In genomic region chr11:86477495-86478155, GRCh38 we compare ENCODE assay signal across 13 cellular contexts.
DNase-seq lines count a peak whose midpoint lies in the region; ATAC-seq, FAIRE-seq and TF ChIP-seq lines count a peak whose summit lies in the region.
"Had no signal": no experiment of that assay in that cellular context is flagged by ENCODE, and none has a peak within 500 bp of the region (broad histone marks: within the 10 kb centered on the region; RNA-seq: fewer than 3 reads in every experiment).

No MANE protein-coding gene starts in this region.

- H3K9me3 ChIP-seq in liver (ENCODE audit: control insufficient read depth in 4 of 4, low read length in 3 of 4) (no peaks in the 10 kb centered on the region), HepG2 (ENCODE audit: low read length) (no peaks in the 10 kb centered on the region), mesenchymal stem cell (ENCODE audit: control insufficient read depth, low read length) (no peaks in the 10 kb centered on the region)

- ATAC-seq in HepG2: no peak
- ATAC-seq in HG03457 (IDR thresholded peaks at IDR 0.05; ENCODE audit: unreplicated experiment): no peak
- ATAC-seq in GM19467 (IDR thresholded peaks at IDR 0.05; ENCODE audit: unreplicated experiment): no peak
- no peak for ATAC-seq in GM19023 (IDR thresholded peaks at IDR 0.05; ENCODE audit: unreplicated experiment)
- ATAC-seq: effector memory CD8-positive, alpha-beta T cell had no signal

- H2BK12ac ChIP-seq in mesenchymal stem cell (ENCODE audit: low read length in 2 of 2): peak overlapping the region in 1 of 2 experiments; percentile 65

- no peak overlapping the region for H3K14ac ChIP-seq in mesenchymal stem cell (ENCODE audit: low read length in 2 of 2)

- peak overlapping the region in 1 of 2 experiments; percentile 13 for H3K4ac ChIP-seq in mesenchymal stem cell (ENCODE audit: low read depth in 1 of 2, low read length in 2 of 2)

- no peak for TF ChIP-seq POLR2A in HepG2 (IDR thresholded peaks at IDR 0.05; ENCODE audit: insufficient read depth in 1 of 2, low read depth in 2 of 2, low read length in 2 of 2)

- no peak overlapping the region for H4K8ac ChIP-seq in mesenchymal stem cell (ENCODE audit: low read length)

- no peak overlapping the region for H2BK120ac ChIP-seq in mesenchymal stem cell (ENCODE audit: low read depth, low read length)

- no peaks in the 10 kb centered on the region for H4K20me1 ChIP-seq in HepG2 (ENCODE audit: insufficient read depth, low read length)

- H2BK15ac ChIP-seq in mesenchymal stem cell (ENCODE audit: low read depth, poor library complexity, severe bottlenecking): no peak overlapping the region

- H3K4me3 ChIP-seq in liver (ENCODE audit: low read depth in 1 of 3, low read length in 3 of 3) (no peak overlapping the region), HepG2 (replicated peaks in 1 of 3; ENCODE audit: insufficient read depth in 1 of 3, low read depth in 2 of 3, low read length in 3 of 3) (no peak overlapping the region), mesenchymal stem cell (ENCODE audit: insufficient read depth in 1 of 2, low read depth in 1 of 2, low read length in 2 of 2) (no peak overlapping the region)
- H3K4me3 ChIP-seq: neural progenitor cell had no signal

- no peak overlapping the region for H4K91ac ChIP-seq in mesenchymal stem cell (ENCODE audit: low read length)

- no peak for FAIRE-seq in HepG2 (lab: Jason Lieb, UNC)

- no peak overlapping the region for H2AFZ ChIP-seq in HepG2 (ENCODE audit: low read length)
- H2AFZ ChIP-seq in mesenchymal stem cell (ENCODE audit: low read depth, low read length): no peak overlapping the region
- H2AFZ ChIP-seq: neural progenitor cell had no signal

- no peak overlapping the region for H3K23ac ChIP-seq in mesenchymal stem cell (ENCODE audit: low read length in 2 of 2)

- CTCF ChIA-PET in HepG2 (lab: Yijun Ruan, JAX; ENCODE audit: low intra/inter-chr PET ratio, low total read pairs): no interaction called here

- no TSS peak for BruUV-seq in HepG2 (replicated peaks; lab: Mats Ljungman, UMichigan)

- POLR2A ChIA-PET in HepG2 (lab: Yijun Ruan, JAX): no interaction called here

- intact Hi-C loops in HepG2 (cut with micrococcal nuclease; ENCODE audit: unreplicated experiment): no loop called here

- H3K18ac ChIP-seq in mesenchymal stem cell (ENCODE audit: low read depth in 1 of 2, low read length in 2 of 2): peak overlapping the region in 1 of 2 experiments; percentile 34

- H3K27me3 ChIP-seq in liver (ENCODE audit: control insufficient read depth in 4 of 4, insufficient read depth in 4 of 4, low read length in 3 of 4) (no peaks in the 10 kb centered on the region), HepG2 (ENCODE audit: control insufficient read depth in 1 of 2, insufficient read depth in 2 of 2, low read length in 2 of 2) (no peaks in the 10 kb centered on the region), mesenchymal stem cell (ENCODE audit: control insufficient read depth in 1 of 2, insufficient read depth in 1 of 2, low read length in 2 of 2) (no peaks in the 10 kb centered on the region)
- H3K27me3 ChIP-seq: neural progenitor cell had no signal

- no peaks in the 10 kb centered on the region for H3K79me2 ChIP-seq in HepG2 (ENCODE audit: insufficient read depth, low read length)

- in situ Hi-C loops in HepG2 (cut with HindIII; ENCODE audit: extremely low pct_ligation_motif_present, low pct_unique_long_range_greater_than_20kb): no loop called here

- peak overlapping the region; percentile 23 to 27 for H3K27ac ChIP-seq in liver (ENCODE audit: low read depth in 1 of 2, low read length in 2 of 2)
- no peak overlapping the region for H3K27ac ChIP-seq in HepG2 (ENCODE audit: extremely low read length, insufficient read depth, low read length)
- H3K27ac ChIP-seq in mesenchymal stem cell (ENCODE audit: low read length, poor library complexity, severe bottlenecking): peak overlapping the region; percentile 35
- H3K27ac ChIP-seq: neural progenitor cell had no signal

- no peak overlapping the region for H2BK5ac ChIP-seq in mesenchymal stem cell (ENCODE audit: low read depth, low read length, poor library complexity, severe bottlenecking)

- TF ChIP-seq EP300 in HepG2 (IDR thresholded peaks at IDR 0.05; ENCODE audit: low read depth in 2 of 2, low read length in 2 of 2): no peak
- TF ChIP-seq EP300 in HepG2 (CRISPR knock-in tag; IDR thresholded peaks at IDR 0.05; ENCODE audit: borderline replicate concordance): no peak

- DNase-seq in HepG2 (ENCODE audit: low spot score): no peak
- DNase-seq in dermis blood vessel endothelial cell: peak; percentile 75
- peak; percentile 23 for DNase-seq in mesenchymal stem cell
- no peak for DNase-seq in hippocampal formation (lab: John Stamatoyannopoulos, UW)
- DNase-seq: activated CD4-positive, alpha-beta memory T cell treated with anti-CD3 and anti-CD28 coated beads, Interleukin-2, amount 10 ng/mL, durations not matched to agents 7 days and 5 days; effector memory CD8-positive, alpha-beta T cell; stimulated activated CD4-positive, alpha-beta T cell treated with anti-CD3 and anti-CD28 coated beads, Interleukin-2, amount 100 ng/mL, for 24 hours; stimulated activated naive CD4-positive, alpha-beta T cell treated with Interleukin-2 at 50 U/mL for 16 hours had no signal

- no peak overlapping the region for H3K9ac ChIP-seq in liver (ENCODE audit: low read depth in 1 of 2, low read length in 2 of 2)
- no peak overlapping the region for H3K9ac ChIP-seq in HepG2 (ENCODE audit: insufficient read depth, low read depth, low read length)
- H3K9ac ChIP-seq in mesenchymal stem cell (ENCODE audit: low read length): peak overlapping the region; percentile 28
- H3K9ac ChIP-seq: neural progenitor cell had no signal

- H3K79me1 ChIP-seq in mesenchymal stem cell (replicated peaks; ENCODE audit: low read length, poor library complexity, severe bottlenecking): no peaks in the 10 kb centered on the region

- H3K36me3 ChIP-seq in liver (ENCODE audit: control insufficient read depth in 4 of 4, insufficient read depth in 3 of 4, low read depth in 1 of 4, low read length in 3 of 4) (no peaks in the 10 kb centered on the region), HepG2 (replicated peaks in 1 of 2; ENCODE audit: control insufficient read depth in 1 of 2, insufficient read depth in 2 of 2, low read length in 2 of 2) (no peaks in the 10 kb centered on the region), mesenchymal stem cell (ENCODE audit: control insufficient read depth in 1 of 2, insufficient read depth in 2 of 2, low read depth in 1 of 2, low read length in 2 of 2) (no peaks in the 10 kb centered on the region)

- no peak overlapping the region for H3K4me2 ChIP-seq in HepG2 (ENCODE audit: low read depth, low read length)
- no peak overlapping the region for H3K4me2 ChIP-seq in mesenchymal stem cell (ENCODE audit: low read length, poor library complexity, severe bottlenecking)
- H3K4me2 ChIP-seq: neural progenitor cell had no signal

- WGBS in liver: 76% methylated on average over 5 of the region's 5 CpGs
- 75% methylated on average over 5 of the region's 5 CpGs for WGBS in HepG2 (ENCODE audit: low lambda C conversion rate)
- WGBS in mesenchymal stem cell: 92% methylated on average over 3 of the region's 5 CpGs

- TF ChIP-seq CTCF in liver (IDR thresholded peaks at IDR 0.05; ENCODE audit: low read depth, low read length, missing input control): no peak
- no peak for TF ChIP-seq CTCF in HepG2 (CRISPR knock-in tag; IDR thresholded peaks at IDR 0.05)

- TF ChIP-seq RAD21 in liver (IDR thresholded peaks at IDR 0.05) (no peak), HepG2 (CRISPR knock-in tag; IDR thresholded peaks at IDR 0.05) (no peak)

- H2AK5ac ChIP-seq in mesenchymal stem cell (ENCODE audit: low read length, severe bottlenecking): no peak overlapping the region

- H3K4me1 ChIP-seq in liver (ENCODE audit: control insufficient read depth in 4 of 4, insufficient read depth in 4 of 4, low read length in 3 of 4) (no peaks in the 10 kb centered on the region), HepG2 (ENCODE audit: insufficient read depth, low read length) (peaks cover 23% of the 10 kb centered on the region), mesenchymal stem cell (ENCODE audit: control insufficient read depth, insufficient read depth, low read depth, low read length) (peaks cover 2% of the 10 kb centered on the region)
- H3K4me1 ChIP-seq: neural progenitor cell had no signal

TF ChIP-seq in HepG2, 621 proteins besides CTCF, POLR2A, EP300 and RAD21 (continues in another document):
- TF ChIP-seq TRIM24 (CRISPR knock-in tag; IDR thresholded peaks at IDR 0.05) (no peak), CHCHD3 (CRISPR knock-in tag; IDR thresholded peaks at IDR 0.05) (no peak), TBX2 (CRISPR knock-in tag; IDR thresholded peaks at IDR 0.05; ENCODE audit: borderline replicate concordance) (no peak), TEAD3 (CRISPR knock-in tag; optimal IDR thresholded peaks at IDR 0.05; ENCODE audit: borderline replicate concordance) (no peak), JDP2 (CRISPR knock-in tag; IDR thresholded peaks at IDR 0.05; ENCODE audit: borderline replicate concordance) (no peak), ATF7-NPFF (CRISPR knock-in tag; IDR thresholded peaks at IDR 0.05; ENCODE audit: low read depth) (no peak)

Comparison
In these comparisons a context has a peak if more than half of its experiments do, and no peak if none do; other contexts are left out.
1. DNase-seq: peak in dermis blood vessel endothelial cell (single experiment) and mesenchymal stem cell (single experiment); none in HepG2 (single experiment) and hippocampal formation (0 of 2).